ENCODE assay signal across 32 cellular contexts in genomic region chr6:50929323-50929722, GRCh38.
"Had no signal": no experiment of that assay in that cellular context is flagged by ENCODE, and none has a peak within 500 bp of the region (broad histone marks: within the 10 kb centered on the region; RNA-seq: fewer than 3 reads in every experiment).

No MANE protein-coding gene starts in this region.

- H3K4me3 ChIP-seq: adrenal gland, body of pancreas had no signal

- H3K27ac Mint-ChIP-seq: activated CD4-positive, alpha-beta memory T cell treated with anti-CD3 and anti-CD28 coated beads for 36 hours; activated CD4-positive, alpha-beta T cell treated with anti-CD3 and anti-CD28 coated beads for 36 hours; activated CD4-positive, alpha-beta T cell treated with anti-CD3 and anti-CD28 coated beads, Interleukin-2, amount 10 ng/mL, durations not matched to agents 24 days and 14 days; activated CD8-positive, alpha-beta memory T cell treated with anti-CD3 and anti-CD28 coated beads, Interleukin-2, amount 10 ng/mL, durations not matched to agents 7 days and 5 days; activated CD8-positive, alpha-beta T cell treated with anti-CD3 and anti-CD28 coated beads, Interleukin-2, amount 10 ng/mL, durations not matched to agents 7 days and 5 days; activated naive CD4-positive, alpha-beta T cell treated with anti-CD3 and anti-CD28 coated beads for 36 hours; activated naive CD4-positive, alpha-beta T cell treated with anti-CD3 and anti-CD28 coated beads, Interleukin-2, amount 50 U/mL, for 24 hours; activated naive CD8-positive, alpha-beta T cell treated with anti-CD3 and anti-CD28 coated beads for 36 hours; activated naive CD8-positive, alpha-beta T cell treated with anti-CD3 and anti-CD28 coated beads, Interleukin-2, amount 50 U/mL, for 24 hours; activated T-helper 1 cell treated with anti-CD3 and anti-CD28 coated beads, Interleukin-12 subunit alpha, Interleukin-12 subunit beta, Interleukin-2, Interleukin-4 antibody, amounts not matched to agents 30 ng/mL and 10 ng/mL and 1 ng/mL, durations not matched to agents 14 hours and 24 hours and 36 hours; activated T-helper 2 cell treated with anti-CD3 and anti-CD28 coated beads, Interferon-gamma antibody, Interleukin-2, Interleukin-4, amounts not matched to agents 10 μg/mL and 5 μg/mL and 100 μg/mL, durations not matched to agents 14 hours and 24 hours and 36 hours; T-helper 17 cell; T-helper 2 cell treated with Interferon-gamma antibody and Interleukin-4, amounts not matched to agents 5 μg/mL and 100 μg/mL, for 36 hours had no signal

- ATAC-seq: activated CD4-positive, alpha-beta T cell treated with anti-CD3 and anti-CD28 coated beads for 36 hours; activated CD8-positive, alpha-beta memory T cell treated with anti-CD3 and anti-CD28 coated beads, Interleukin-2, amount 10 ng/mL, durations not matched to agents 7 days and 5 days; activated CD8-positive, alpha-beta T cell treated with anti-CD3 and anti-CD28 coated beads, Interleukin-2, amount 10 ng/mL, durations not matched to agents 7 days and 5 days; activated naive CD8-positive, alpha-beta T cell treated with anti-CD3 and anti-CD28 coated beads, Interleukin-2, amount 50 U/mL, for 24 hours; body of pancreas; esophagus mucosa; T-helper 17 cell had no signal

- H3K36me3 Mint-ChIP-seq: activated CD4-positive, alpha-beta memory T cell treated with anti-CD3 and anti-CD28 coated beads for 36 hours; activated CD8-positive, alpha-beta memory T cell treated with anti-CD3 and anti-CD28 coated beads, Interleukin-2, amount 10 ng/mL, durations not matched to agents 7 days and 5 days; activated naive CD4-positive, alpha-beta T cell treated with anti-CD3 and anti-CD28 coated beads, Interleukin-2, amount 50 U/mL, for 24 hours; activated naive CD8-positive, alpha-beta T cell treated with anti-CD3 and anti-CD28 coated beads for 36 hours had no signal

- H3K4me1 ChIP-seq: adrenal gland, body of pancreas had no signal

- DNase-seq: activated CD4-positive, alpha-beta memory T cell treated with anti-CD3 and anti-CD28 coated beads for 36 hours; activated CD4-positive, alpha-beta T cell treated with anti-CD3 and anti-CD28 coated beads for 36 hours; activated CD4-positive, alpha-beta T cell treated with anti-CD3 and anti-CD28 coated beads, Interleukin-2, amount 10 ng/mL, durations not matched to agents 24 days and 14 days; activated CD4-positive, CD25-positive, alpha-beta regulatory T cell; activated CD4-positive, CD25-positive, alpha-beta regulatory T cell treated with anti-CD3 and anti-CD28 coated beads, Interleukin-2, amount 50 U/mL, for 72 hours; activated CD8-positive, alpha-beta memory T cell treated with anti-CD3 and anti-CD28 coated beads, Interleukin-2, amount 10 ng/mL, durations not matched to agents 7 days and 5 days; activated CD8-positive, alpha-beta memory T cell treated with anti-CD3 and anti-CD28 coated beads, Interleukin-2, amount 50 U/mL, for 4 hours; activated CD8-positive, alpha-beta T cell treated with anti-CD3 and anti-CD28 coated beads, Interleukin-2, amount 10 ng/mL, durations not matched to agents 7 days and 5 days; activated effector memory CD4-positive, alpha-beta T cell treated with anti-CD3 and anti-CD28 coated beads, Interleukin-2, amount 50 U/mL, for 16 hours; activated naive CD4-positive, alpha-beta T cell treated with anti-CD3 and anti-CD28 coated beads for 36 hours; activated naive CD8-positive, alpha-beta T cell treated with anti-CD3 and anti-CD28 coated beads for 36 hours; activated naive CD8-positive, alpha-beta T cell treated with anti-CD3 and anti-CD28 coated beads, Interleukin-2, amount 50 U/mL, for 24 hours; activated T-cell treated with anti-CD3 and anti-CD28 coated beads, Interleukin-2, amount 50 U/mL, for 1 hour; activated T-cell treated with anti-CD3 and anti-CD28 coated beads, Interleukin-2, amount 50 U/mL, for 48 hours; adrenal gland; amygdala; aorta; body of pancreas; caudate nucleus; cortex of kidney; dermis blood vessel endothelial cell; effector CD4-positive, alpha-beta T cell; foreskin fibroblast; head of caudate nucleus; T-helper 17 cell; T1000; WERI-Rb-1 had no signal

- H3K36me3 ChIP-seq: adrenal gland, WERI-Rb-1 had no signal

- H3K27me3 ChIP-seq: adrenal gland, body of pancreas had no signal

- H3K4me1 Mint-ChIP-seq: activated CD4-positive, alpha-beta T cell treated with anti-CD3 and anti-CD28 coated beads for 36 hours; activated CD4-positive, alpha-beta T cell treated with anti-CD3 and anti-CD28 coated beads, Interleukin-2, amount 10 ng/mL, durations not matched to agents 24 days and 14 days; activated CD8-positive, alpha-beta memory T cell treated with anti-CD3 and anti-CD28 coated beads, Interleukin-2, amount 10 ng/mL, durations not matched to agents 7 days and 5 days; activated naive CD4-positive, alpha-beta T cell treated with anti-CD3 and anti-CD28 coated beads, Interleukin-2, amount 50 U/mL, for 24 hours; activated naive CD8-positive, alpha-beta T cell treated with anti-CD3 and anti-CD28 coated beads for 36 hours; activated naive CD8-positive, alpha-beta T cell treated with anti-CD3 and anti-CD28 coated beads, Interleukin-2, amount 50 U/mL, for 24 hours; T-helper 17 cell had no signal

- H3K9me3 ChIP-seq: adrenal gland, body of pancreas had no signal

- H3K4me3 Mint-ChIP-seq: activated CD4-positive, alpha-beta memory T cell treated with anti-CD3 and anti-CD28 coated beads for 36 hours; activated CD4-positive, alpha-beta T cell treated with anti-CD3 and anti-CD28 coated beads for 36 hours; activated CD4-positive, alpha-beta T cell treated with anti-CD3 and anti-CD28 coated beads, Interleukin-2, amount 10 ng/mL, durations not matched to agents 24 days and 14 days; activated CD8-positive, alpha-beta memory T cell treated with anti-CD3 and anti-CD28 coated beads, Interleukin-2, amount 10 ng/mL, durations not matched to agents 7 days and 5 days; activated CD8-positive, alpha-beta T cell treated with anti-CD3 and anti-CD28 coated beads, Interleukin-2, amount 10 ng/mL, durations not matched to agents 7 days and 5 days; activated naive CD4-positive, alpha-beta T cell treated with anti-CD3 and anti-CD28 coated beads for 36 hours; activated naive CD4-positive, alpha-beta T cell treated with anti-CD3 and anti-CD28 coated beads, Interleukin-2, amount 50 U/mL, for 24 hours; activated naive CD8-positive, alpha-beta T cell treated with anti-CD3 and anti-CD28 coated beads for 36 hours; activated naive CD8-positive, alpha-beta T cell treated with anti-CD3 and anti-CD28 coated beads, Interleukin-2, amount 50 U/mL, for 24 hours; activated T-helper 1 cell treated with anti-CD3 and anti-CD28 coated beads, Interleukin-12 subunit alpha, Interleukin-12 subunit beta, Interleukin-2, Interleukin-4 antibody, amounts not matched to agents 30 ng/mL and 10 ng/mL and 1 ng/mL, durations not matched to agents 14 hours and 24 hours and 36 hours; T-helper 17 cell; T-helper 2 cell treated with Interferon-gamma antibody and Interleukin-4, amounts not matched to agents 5 μg/mL and 100 μg/mL, for 36 hours had no signal

- H3K27ac ChIP-seq: adrenal gland, body of pancreas, WERI-Rb-1 had no signal

- H3K27me3 Mint-ChIP-seq: activated CD4-positive, alpha-beta memory T cell treated with anti-CD3 and anti-CD28 coated beads for 36 hours; activated CD4-positive, alpha-beta T cell treated with anti-CD3 and anti-CD28 coated beads for 36 hours; activated CD4-positive, alpha-beta T cell treated with anti-CD3 and anti-CD28 coated beads, Interleukin-2, amount 10 ng/mL, durations not matched to agents 24 days and 14 days; activated CD8-positive, alpha-beta memory T cell treated with anti-CD3 and anti-CD28 coated beads, Interleukin-2, amount 10 ng/mL, durations not matched to agents 7 days and 5 days; activated naive CD4-positive, alpha-beta T cell treated with anti-CD3 and anti-CD28 coated beads, Interleukin-2, amount 50 U/mL, for 24 hours; activated naive CD8-positive, alpha-beta T cell treated with anti-CD3 and anti-CD28 coated beads, Interleukin-2, amount 50 U/mL, for 24 hours; T-helper 17 cell had no signal

- H3K9me3 Mint-ChIP-seq: activated CD4-positive, alpha-beta T cell treated with anti-CD3 and anti-CD28 coated beads, Interleukin-2, amount 10 ng/mL, durations not matched to agents 24 days and 14 days; activated naive CD4-positive, alpha-beta T cell treated with anti-CD3 and anti-CD28 coated beads, Interleukin-2, amount 50 U/mL, for 24 hours; activated naive CD8-positive, alpha-beta T cell treated with anti-CD3 and anti-CD28 coated beads for 36 hours; activated naive CD8-positive, alpha-beta T cell treated with anti-CD3 and anti-CD28 coated beads, Interleukin-2, amount 50 U/mL, for 24 hours; activated T-helper 1 cell treated with anti-CD3 and anti-CD28 coated beads, Interleukin-12 subunit alpha, Interleukin-12 subunit beta, Interleukin-2, Interleukin-4 antibody, amounts not matched to agents 30 ng/mL and 10 ng/mL and 1 ng/mL, durations not matched to agents 14 hours and 24 hours and 36 hours; T-helper 2 cell treated with Interferon-gamma antibody and Interleukin-4, amounts not matched to agents 5 μg/mL and 100 μg/mL, for 36 hours had no signal
